Comparison of ENCODE assay signal across 1 cellular context in genomic region chr5:132470596-132470995, GRCh38.
TF ChIP-seq lines count a peak whose summit lies in the region.

No MANE protein-coding gene starts in this region.

TF ChIP-seq in HepG2, 621 proteins besides CTCF, POLR2A, EP300 and RAD21:
- TF ChIP-seq ZNF143 (CRISPR knock-in tag; IDR thresholded peaks at IDR 0.05), result 0 out of 2 replicates have a peak, but pooled peaks have one; percentile 5
- no peak for TF ChIP-seq GLMP (CRISPR knock-in tag; IDR thresholded peaks at IDR 0.05; ENCODE audit: borderline replicate concordance)
- TF ChIP-seq ADNP (CRISPR knock-in tag; IDR thresholded peaks at IDR 0.05), result no peak
- no peak for TF ChIP-seq MAF1 (CRISPR knock-in tag; IDR thresholded peaks at IDR 0.05; ENCODE audit: borderline replicate concordance)
- TF ChIP-seq KLF15 (CRISPR knock-in tag; IDR thresholded peaks at IDR 0.05; ENCODE audit: borderline replicate concordance), result no peak
- no peak for TF ChIP-seq MAX (IDR thresholded peaks at IDR 0.05)
TF ChIP-seq in HepG2: peak in this region for 1.
